In genomic region chr11:61375709-61376108, GRCh38 we compare ENCODE assay signal across 23 cellular contexts. TPM values are rescaled to one million over a fixed set of nuclear protein-coding genes. Genes with fewer than 3 reads are reported as not detected.
DNase-seq lines count a peak whose midpoint lies in the region; TF ChIP-seq lines count a peak whose summit lies in the region.
"Had no signal": no experiment of that assay in that cellular context is flagged by ENCODE, and none has a peak within 500 bp of the region (broad histone marks: within the 10 kb centered on the region; RNA-seq: fewer than 3 reads in every experiment).

No MANE protein-coding gene starts in this region.

- CTCF ChIA-PET in RWPE1 (lab: Yijun Ruan, JAX) = interaction anchor here (0.6 kb wide), 1 partner anchor 242 kb away, joined by 3 read pairs; no protein-coding TSS in a partner anchor

- H2AK5ac ChIP-seq in trophoblast cell (ENCODE audit: low read length) = no peak overlapping the region

- no peak overlapping the region for H2BK120ac ChIP-seq in trophoblast cell (ENCODE audit: insufficient read depth, low read length, poor library complexity)

- H3K14ac ChIP-seq in trophoblast cell (ENCODE audit: low read length) = no peak overlapping the region

- H2BK5ac ChIP-seq in trophoblast cell (ENCODE audit: low read depth, low read length, poor library complexity) = no peak overlapping the region

- TF ChIP-seq EP300 in Ishikawa (IDR thresholded peaks at IDR 0.05; ENCODE audit: borderline replicate concordance) = no peak

- no peak for TF ChIP-seq CTCF in RWPE1 (conservative IDR thresholded peaks at IDR 0.05; ENCODE audit: low read depth)
- TF ChIP-seq CTCF in fibroblast of the aortic adventitia (IDR thresholded peaks at IDR 0.05; ENCODE audit: insufficient read depth, low read length) = no peak

- H4K91ac ChIP-seq in trophoblast cell (ENCODE audit: low read depth, low read length) = no peak overlapping the region

- no peak overlapping the region for H3K4me2 ChIP-seq in trophoblast cell (ENCODE audit: low read length)
- H3K4me2 ChIP-seq: BLaER1, GM23338 had no signal

- H3K36me3 ChIP-seq in trophoblast cell (ENCODE audit: control insufficient read depth in 1 of 2, insufficient read depth in 2 of 2, low read length in 2 of 2) = peaks cover 2 to 12% of the 10 kb centered on the region in 2 experiments

- H3K23ac ChIP-seq in trophoblast cell (ENCODE audit: low read length) = no peak overlapping the region

- H3K4ac ChIP-seq in trophoblast cell (ENCODE audit: low read depth, low read length) = no peak overlapping the region

- POLR2A ChIA-PET in RWPE1 (lab: Yijun Ruan, JAX; ENCODE audit: low non-redundant PET) = no interaction called here

- H3K27ac ChIP-seq in RWPE1 (peak overlapping the region; percentile 74), trophoblast cell (ENCODE audit: low read depth, low read length) (no peak overlapping the region)
- H3K27ac ChIP-seq: BLaER1, SJSA1 had no signal

- no peak overlapping the region for H4K8ac ChIP-seq in trophoblast cell (ENCODE audit: low read depth, low read length)

- TF ChIP-seq RAD21 in Ishikawa (IDR thresholded peaks at IDR 0.05; ENCODE audit: low read depth) = no peak

- H3K4me3 ChIP-seq in fibroblast of the aortic adventitia (ENCODE audit: low read depth, low read length) (no peak overlapping the region), trophoblast cell (ENCODE audit: low read depth, low read length) (no peak overlapping the region)
- H3K4me3 ChIP-seq: BLaER1, GM23338, SJSA1 had no signal

- no peaks in the 10 kb centered on the region for H3K79me1 ChIP-seq in trophoblast cell (ENCODE audit: low read length)

- no peak overlapping the region for H2AFZ ChIP-seq in trophoblast cell (ENCODE audit: insufficient read depth, low read length, poor library complexity)
- H2AFZ ChIP-seq: GM23338 had no signal

- peaks cover 5% of the 10 kb centered on the region for H3K9me3 ChIP-seq in trophoblast cell (ENCODE audit: insufficient read depth, low read depth, low read length)

- no peaks in the 10 kb centered on the region for H3K79me2 ChIP-seq in trophoblast cell (ENCODE audit: control insufficient read depth, insufficient read depth, low read length, poor library complexity)

- DNase-seq in RWPE1 (ENCODE audit: low spot score) = no peak
- DNase-seq in fibroblast of the aortic adventitia (ENCODE audit: low read depth) = peak; percentile 95
- peak; percentile 41 to 52 for DNase-seq in trophoblast cell
- DNase-seq in HUDEP-2 (lab: John Stamatoyannopoulos, UW; ENCODE audit: unreplicated experiment in 76 of 76) = no peak
- DNase-seq in cerebellar nuclear complex (lab: John Stamatoyannopoulos, UW) = no peak
- DNase-seq in NCI-H1105 (lab: John Stamatoyannopoulos, UW) = no peak
- no peak for DNase-seq in NAMALWA (ENCODE audit: low spot score)
- DNase-seq: CD4-positive, alpha-beta T cell; DMS53; H9; NCI-H1092 treated with DMSO at 0.1 percent for 48 hours; NCI-H1436 treated with DMSO at 0.1 percent for 48 hours; NCI-H187 treated with DMSO at 0.1 percent for 48 hours; NCI-H2171 treated with DMSO at 0.1 percent for 48 hours; NCI-H345; NCI-H510A treated with DMSO at 0.1 percent for 48 hours; NCI-H748 treated with DMSO at 0.1 percent for 48 hours; PC-3; Right ventricle myocardium superior had no signal

- no peak overlapping the region for H3K9ac ChIP-seq in trophoblast cell (ENCODE audit: low read length)
- H3K9ac ChIP-seq: BLaER1 had no signal

- H4K12ac ChIP-seq in trophoblast cell (ENCODE audit: low read depth, low read length) = no peak overlapping the region

- no peaks in the 10 kb centered on the region for H3K27me3 ChIP-seq in trophoblast cell (ENCODE audit: insufficient read depth, low read length)
- H3K27me3 ChIP-seq: BLaER1, SJSA1 had no signal

- H2BK12ac ChIP-seq in trophoblast cell (ENCODE audit: low read length) = no peak overlapping the region

- peaks cover 0 to 12% of the 10 kb centered on the region in 2 experiments for H3K4me1 ChIP-seq in trophoblast cell (ENCODE audit: control insufficient read depth in 1 of 2, insufficient read depth in 2 of 2, low read length in 2 of 2)
- H3K4me1 ChIP-seq: BLaER1 had no signal

- H3K18ac ChIP-seq in trophoblast cell (ENCODE audit: low read length) = no peak overlapping the region

- WGBS in trophoblast cell (ENCODE audit: extremely low coverage, insufficient coverage, insufficient read length) = no CpG with 5 or more reads among the region's 6 CpGs

TF ChIP-seq in Ishikawa, 13 proteins besides CTCF, POLR2A, EP300 and RAD21:
- TF ChIP-seq REST (IDR thresholded peaks at IDR 0.05; ENCODE audit: low read depth) (peak; percentile 52; the same call in 1 of the 2 replicates), USF1 (IDR thresholded peaks at IDR 0.05) (no peak)

RNA-seq across cellular contexts. Expression of gene TMEM138, which starts 13.5 kb away (rescaled TPM):
- total RNA-seq in fibroblast of the aortic adventitia (ENCODE audit: low replicate concordance) = 13.7 and 38.5 TPM in 2 replicates
- polyA plus RNA-seq in trophoblast cell (2013) = 45.9 and 49.0 TPM in 2 replicates

RNA-seq across cellular contexts. Expression of gene CYB561A3, which starts 14.0 kb away (rescaled TPM):
- total RNA-seq in fibroblast of the aortic adventitia (ENCODE audit: low replicate concordance) = 60.6 and 62.5 TPM in 2 replicates
- 17.9 and 19.0 TPM in 2 replicates for polyA plus RNA-seq in trophoblast cell (2013)

RNA-seq across cellular contexts. Expression of gene TMEM216, which starts 16.7 kb away (rescaled TPM):
- total RNA-seq in fibroblast of the aortic adventitia (ENCODE audit: low replicate concordance) = 12.2 and 19.9 TPM in 2 replicates
- polyA plus RNA-seq in trophoblast cell (2013) = 12.5 and 14.4 TPM in 2 replicates

RNA-seq across cellular contexts. Expression of gene TKFC, which starts 42.7 kb away (rescaled TPM):
- 17.6 and 22.6 TPM in 2 replicates for total RNA-seq in fibroblast of the aortic adventitia (ENCODE audit: low replicate concordance)
- polyA plus RNA-seq in trophoblast cell (2013) = 12.5 and 12.7 TPM in 2 replicates

RNA-seq across cellular contexts. Expression of gene DDB1, which starts 42.8 kb away (rescaled TPM):
- total RNA-seq in fibroblast of the aortic adventitia (ENCODE audit: low replicate concordance) = 290 and 382 TPM in 2 replicates
- polyA plus RNA-seq in trophoblast cell (2013) = 192 and 206 TPM in 2 replicates

Comparison
In these comparisons a context has a peak if more than half of its experiments do, and no peak if none do; other contexts are left out.
1. DNase-seq: peak in fibroblast of the aortic adventitia (single experiment) and trophoblast cell (2 of 2); none in RWPE1 (single experiment), HUDEP-2 (0 of 76), cerebellar nuclear complex (0 of 2), NCI-H1105 (single experiment) and NAMALWA (single experiment).